ENCODE assay signal across 8 cellular contexts in the genomic region with DNA sequence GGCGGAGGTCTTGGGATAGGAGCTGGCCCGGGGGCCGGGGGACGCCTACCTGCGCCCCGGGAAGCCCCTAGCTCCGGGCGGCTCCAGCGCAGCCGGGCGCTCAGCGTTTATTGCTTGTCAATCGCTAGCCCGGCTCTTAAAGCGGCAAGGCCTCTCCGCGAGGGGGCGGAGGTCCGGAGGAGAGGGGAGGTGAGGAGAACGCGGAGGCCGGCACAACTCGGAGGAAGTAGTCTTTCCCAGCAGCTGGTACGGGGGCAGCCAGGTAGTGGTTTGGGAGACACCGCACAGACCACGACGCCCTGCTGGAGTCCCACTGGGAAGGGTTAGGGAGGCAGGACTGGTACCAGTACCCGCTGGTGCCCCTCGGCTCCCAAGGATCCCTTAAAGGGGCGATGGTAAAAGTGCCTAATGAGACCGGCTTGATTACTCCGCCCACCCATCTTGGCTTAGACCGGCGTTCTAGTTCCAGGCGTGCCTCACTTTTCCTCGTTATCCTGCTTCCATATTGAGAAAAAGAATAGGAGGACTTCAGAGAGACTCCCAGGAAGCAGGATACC. TPM values are rescaled to one million over a fixed set of nuclear protein-coding genes. Genes with fewer than 3 reads are reported as not detected.
DNase-seq lines count a peak whose midpoint lies in the region; ATAC-seq and TF ChIP-seq lines count a peak whose summit lies in the region.

A gene with protein sequence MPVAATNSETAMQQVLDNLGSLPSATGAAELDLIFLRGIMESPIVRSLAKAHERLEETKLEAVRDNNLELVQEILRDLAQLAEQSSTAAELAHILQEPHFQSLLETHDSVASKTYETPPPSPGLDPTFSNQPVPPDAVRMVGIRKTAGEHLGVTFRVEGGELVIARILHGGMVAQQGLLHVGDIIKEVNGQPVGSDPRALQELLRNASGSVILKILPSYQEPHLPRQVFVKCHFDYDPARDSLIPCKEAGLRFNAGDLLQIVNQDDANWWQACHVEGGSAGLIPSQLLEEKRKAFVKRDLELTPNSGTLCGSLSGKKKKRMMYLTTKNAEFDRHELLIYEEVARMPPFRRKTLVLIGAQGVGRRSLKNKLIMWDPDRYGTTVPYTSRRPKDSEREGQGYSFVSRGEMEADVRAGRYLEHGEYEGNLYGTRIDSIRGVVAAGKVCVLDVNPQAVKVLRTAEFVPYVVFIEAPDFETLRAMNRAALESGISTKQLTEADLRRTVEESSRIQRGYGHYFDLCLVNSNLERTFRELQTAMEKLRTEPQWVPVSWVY (minus strand): TSS at position 112 of the 557 bp plus-strand sequence. CDS start 3,076 bp downstream, outside the sequence.

- DNase-seq in G401 (ENCODE audit: low spot score) (peak; percentile 89), NCI-H2227 (lab: John Stamatoyannopoulos, UW; ENCODE audit: unreplicated experiment) (peak; percentile 89), coronary artery (ENCODE audit: low spot score) (peak; percentile 85), NCI-H2196 (lab: John Stamatoyannopoulos, UW; ENCODE audit: unreplicated experiment) (no peak)
- DNase-seq in activated CD4-positive, alpha-beta T cell treated with anti-CD3 and anti-CD28 coated beads, Interleukin-2, amount 10 ng/mL, durations not matched to agents 7 days and 5 days: peak; percentile 42
- peak; percentile 34 to 48 for DNase-seq in stimulated activated CD4-positive, alpha-beta T cell treated with anti-CD3 and anti-CD28 coated beads, Interleukin-15, amount 100 ng/mL, for 48 hours (ENCODE audit: low read depth in 2 of 2)

- POLR2A ChIA-PET in activated CD4-positive, alpha-beta T cell treated with anti-CD3 and anti-CD28 coated beads, Interleukin-2, amount 10 ng/mL, durations not matched to agents 7 days and 5 days (lab: Charles Lee): no interaction called here

- H3K27ac ChIP-seq in coronary artery (peak within 1 kb of the TSS; percentile 93 to 96), layer of hippocampus (ENCODE audit: low read depth, low read length) (peak within 1 kb of the TSS; percentile 94)

- H3K4me3 Mint-ChIP-seq in activated CD4-positive, alpha-beta T cell treated with anti-CD3 and anti-CD28 coated beads, Interleukin-2, amount 10 ng/mL, durations not matched to agents 7 days and 5 days: peak within 1 kb of the TSS; percentile 41

- no peaks in the 10 kb centered on the region for H3K27me3 ChIP-seq in layer of hippocampus (ENCODE audit: control insufficient read depth, insufficient read depth, low read length)

- peaks cover 53% of the 10 kb centered on the region for H3K27me3 Mint-ChIP-seq in activated CD4-positive, alpha-beta T cell treated with anti-CD3 and anti-CD28 coated beads, Interleukin-2, amount 10 ng/mL, durations not matched to agents 7 days and 5 days

- peaks cover 10% of the 10 kb centered on the region for H3K4me1 Mint-ChIP-seq in activated CD4-positive, alpha-beta T cell treated with anti-CD3 and anti-CD28 coated beads, Interleukin-2, amount 10 ng/mL, durations not matched to agents 7 days and 5 days

- no peak for TF ChIP-seq CTCF in coronary artery (IDR thresholded peaks at IDR 0.05)

- H3K27ac Mint-ChIP-seq in activated CD4-positive, alpha-beta T cell treated with anti-CD3 and anti-CD28 coated beads, Interleukin-2, amount 10 ng/mL, durations not matched to agents 7 days and 5 days: no peak within 1 kb of the TSS

- CTCF ChIA-PET in activated CD4-positive, alpha-beta T cell treated with anti-CD3 and anti-CD28 coated beads, Interleukin-2, amount 10 ng/mL, durations not matched to agents 7 days and 5 days (lab: Charles Lee): interaction anchor here (1.0 kb wide), 1 partner anchor 36 kb away, joined by 4 read pairs; no protein-coding TSS in a partner anchor

- in situ Hi-C loops in G401 (cut with HindIII; ENCODE audit: low sequenced_read_pairs): no loop called here

- peak within 1 kb of the TSS; percentile 86 for H3K4me3 ChIP-seq in coronary artery

- H3K36me3 Mint-ChIP-seq in activated CD4-positive, alpha-beta T cell treated with anti-CD3 and anti-CD28 coated beads, Interleukin-2, amount 10 ng/mL, durations not matched to agents 7 days and 5 days (ENCODE audit: low read depth): no peaks in the 10 kb centered on the region

- ATAC-seq in HG03442 (IDR thresholded peaks at IDR 0.05; ENCODE audit: unreplicated experiment): no peak

- H3K9me3 Mint-ChIP-seq in activated CD4-positive, alpha-beta T cell treated with anti-CD3 and anti-CD28 coated beads, Interleukin-2, amount 10 ng/mL, durations not matched to agents 7 days and 5 days: no peaks in the 10 kb centered on the region

RNA-seq across cellular contexts. Expression of the gene that starts here (rescaled TPM):
- 58.8 and 82.5 TPM in 2 replicates for total RNA-seq in G401 (2014; rRNA removed; shearing (Covaris generic))
- total RNA-seq in activated CD4-positive, alpha-beta T cell treated with anti-CD3 and anti-CD28 coated beads, Interleukin-2, amount 10 ng/mL, durations not matched to agents 7 days and 5 days: under 1 TPM; 0.60 to 0.69 TPM

Comparison
In these comparisons a context has a peak if more than half of its experiments do, and no peak if none do; other contexts are left out.
1. RNA of the gene that starts here (total RNA-seq): 58.8 to 82.5 TPM in G401; 0.60 to 0.69 TPM in activated CD4-positive, alpha-beta T cell treated with anti-CD3 and anti-CD28 coated beads, Interleukin-2, amount 10 ng/mL, durations not matched to agents 7 days and 5 days; every median in the first group is over 10 times any median in the second.
2. Peak in DNase-seq in activated CD4-positive, alpha-beta T cell treated with anti-CD3 and anti-CD28 coated beads, Interleukin-2, amount 10 ng/mL, durations not matched to agents 7 days and 5 days; RNA of the gene not detected or under 1 TPM.